8 cellular contexts compared by ENCODE assay signal in genomic region chr5:180787025-180787424, GRCh38. TPM values are rescaled to one million over a fixed set of nuclear protein-coding genes. Genes with fewer than 3 reads are reported as not detected.
DNase-seq lines count a peak whose midpoint lies in the region; ATAC-seq and TF ChIP-seq lines count a peak whose summit lies in the region.

No MANE protein-coding gene starts in this region.

- no peak overlapping the region for H2AFZ ChIP-seq in PC-3 (ENCODE audit: low read length)

- H3K4me1 ChIP-seq in SJCRH30 (peaks cover 22% of the 10 kb centered on the region), left ventricle myocardium inferior (peaks cover 71% of the 10 kb centered on the region), rectal smooth muscle tissue (ENCODE audit: control insufficient read depth, insufficient read depth, low read length) (peaks cover 23% of the 10 kb centered on the region), PC-3 (ENCODE audit: insufficient read depth, low read length) (peaks cover 20% of the 10 kb centered on the region)

- peaks cover 18% of the 10 kb centered on the region for H3K79me2 ChIP-seq in PC-3 (ENCODE audit: low read length)

- H3K27me3 ChIP-seq in SJCRH30 (no peaks in the 10 kb centered on the region), left ventricle myocardium inferior (ENCODE audit: low read depth) (no peaks in the 10 kb centered on the region), rectal smooth muscle tissue (ENCODE audit: control insufficient read depth, insufficient read depth, low read length) (no peaks in the 10 kb centered on the region), PC-3 (ENCODE audit: low read length) (no peaks in the 10 kb centered on the region)

- DNase-seq in D341Med (ENCODE audit: low spot score), result peak; percentile 57
- peak; percentile 89 to 93 for DNase-seq in SJCRH30
- DNase-seq in left ventricle myocardium inferior, result no peak
- DNase-seq in PC-3, result no peak
- DNase-seq in NCI-H345 treated with DMSO at 0.1 percent for 48 hours (lab: John Stamatoyannopoulos, UW; ENCODE audit: unreplicated experiment), result no peak
- no peak for DNase-seq in DMS 273 treated with DMSO at 0.1 percent for 48 hours (lab: John Stamatoyannopoulos, UW)

- H3K9me3 ChIP-seq in SJCRH30 (replicated peaks) (no peaks in the 10 kb centered on the region), left ventricle myocardium inferior (replicated peaks) (no peaks in the 10 kb centered on the region), PC-3 (ENCODE audit: low read length) (no peaks in the 10 kb centered on the region)

- no peak overlapping the region for H3K4me2 ChIP-seq in PC-3 (ENCODE audit: low read length)

- intact Hi-C loops in left ventricle myocardium inferior (cut with micrococcal nuclease), result no loop called here
- intact Hi-C loops in PC-3 (cut with micrococcal nuclease), result no loop called here

- ATAC-seq in PC-3, result no peak
- no peak for ATAC-seq in GM19467 (IDR thresholded peaks at IDR 0.05; ENCODE audit: unreplicated experiment)

- BruUV-seq in PC-3 (replicated peaks; lab: Mats Ljungman, UMichigan), result no TSS peak

- H3K9ac ChIP-seq in rectal smooth muscle tissue (ENCODE audit: low read length), result no peak overlapping the region
- H3K9ac ChIP-seq in PC-3 (ENCODE audit: low read length), result no peak overlapping the region

- CTCF ChIA-PET in PC-3 (lab: Charles Lee), result interaction anchor here (0.5 kb wide), 1 partner anchor 13 kb away, joined by 3 read pairs; no protein-coding TSS in a partner anchor

- H3K36me3 ChIP-seq in SJCRH30, result peaks cover 27% of the 10 kb centered on the region
- H3K36me3 ChIP-seq in left ventricle myocardium inferior, result peaks cover 31% of the 10 kb centered on the region
- H3K36me3 ChIP-seq in rectal smooth muscle tissue (ENCODE audit: control insufficient read depth, insufficient read depth, low read length), result peaks cover 9% of the 10 kb centered on the region
- H3K36me3 ChIP-seq in PC-3 (ENCODE audit: low read depth, low read length), result peaks cover 12% of the 10 kb centered on the region; the same call in 1 of the 2 replicates

- no peak for TF ChIP-seq CTCF in left ventricle myocardium inferior (IDR thresholded peaks at IDR 0.05; ENCODE audit: borderline replicate concordance)
- TF ChIP-seq CTCF in PC-3 (conservative IDR thresholded peaks at IDR 0.05; ENCODE audit: low read depth, low read length), result no peak

- POLR2A ChIA-PET in PC-3 (lab: Charles Lee; ENCODE audit: unreplicated experiment), result no interaction called here

- H3F3A ChIP-seq in PC-3 (ENCODE audit: low read length, unreplicated experiment), result peaks cover 5% of the 10 kb centered on the region

- H3K9me2 ChIP-seq in PC-3 (replicated peaks; ENCODE audit: low read length), result no peaks in the 10 kb centered on the region

- H3K4me3 ChIP-seq in SJCRH30, result peak overlapping the region; percentile 38
- peak overlapping the region; percentile 23 for H3K4me3 ChIP-seq in left ventricle myocardium inferior
- H3K4me3 ChIP-seq in rectal smooth muscle tissue (ENCODE audit: low read length), result no peak overlapping the region
- H3K4me3 ChIP-seq in PC-3 (ENCODE audit: low read length), result no peak overlapping the region

- peak overlapping the region; percentile 98 for H3K27ac ChIP-seq in SJCRH30
- peak overlapping the region; percentile 83 for H3K27ac ChIP-seq in left ventricle myocardium inferior (replicated peaks)
- H3K27ac ChIP-seq in rectal smooth muscle tissue (ENCODE audit: low read depth, low read length), result peak overlapping the region; percentile 80
- H3K27ac ChIP-seq in PC-3 (ENCODE audit: low read length), result no peak overlapping the region

- H4K20me1 ChIP-seq in PC-3 (ENCODE audit: low read length), result no peaks in the 10 kb centered on the region

RNA-seq across cellular contexts. Expression of gene MGAT1, which starts 15.6 kb away (rescaled TPM):
- total RNA-seq in SJCRH30 (2014; rRNA removed; shearing (Covaris generic)), result 85.6 and 88.5 TPM in 2 replicates
- 60.4 TPM for total RNA-seq in left ventricle myocardium inferior
- 104 and 132 TPM in 2 replicates for total RNA-seq in PC-3 (2014; rRNA removed)

RNA-seq across cellular contexts. Expression of gene OR2Y1, which starts 47.2 kb away (rescaled TPM):
- not detected in 2 replicates for total RNA-seq in SJCRH30 (2014; rRNA removed; shearing (Covaris generic))
- total RNA-seq in left ventricle myocardium inferior (not detected), PC-3 (2014; rRNA removed) (not detected in 2 replicates)

Comparison
In these comparisons a context has a peak if more than half of its experiments do, and no peak if none do; other contexts are left out.
1. DNase-seq: peak in D341Med (single experiment) and SJCRH30 (2 of 2); none in left ventricle myocardium inferior (single experiment), PC-3 (single experiment), NCI-H345 treated with DMSO at 0.1 percent for 48 hours (single experiment) and DMS 273 treated with DMSO at 0.1 percent for 48 hours (single experiment).
2. H3K4me3 ChIP-seq: peak in SJCRH30 (single experiment) and left ventricle myocardium inferior (single experiment); none in rectal smooth muscle tissue (single experiment) and PC-3 (single experiment).